8 cellular contexts compared by ENCODE assay signal in the genomic region with DNA sequence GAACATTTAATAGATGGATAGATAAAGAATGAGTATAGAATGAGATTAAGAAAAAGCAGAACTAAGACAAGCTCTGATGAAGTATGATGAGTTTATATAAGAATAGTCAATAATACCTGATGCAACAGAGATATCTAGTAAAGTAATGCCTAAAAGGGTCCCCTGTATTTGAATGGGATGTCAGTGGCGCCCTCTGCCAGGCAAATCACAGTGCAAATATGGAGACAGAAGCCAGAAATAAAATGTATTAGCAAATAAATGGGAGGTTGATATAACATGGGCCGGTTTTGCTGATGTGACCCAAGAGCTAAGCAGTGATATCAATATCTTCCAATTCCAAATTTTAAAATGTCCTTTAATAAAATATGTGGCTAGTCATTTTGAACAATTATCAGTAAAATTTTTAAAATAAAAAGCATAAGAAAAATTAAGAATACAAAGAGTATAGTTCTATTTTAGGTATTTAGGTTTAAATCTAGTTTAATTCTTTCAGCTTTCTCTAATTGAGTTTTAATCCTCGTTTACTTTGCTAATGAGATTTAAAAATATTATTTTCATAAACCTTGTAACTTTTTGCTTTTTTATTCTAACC.
DNase-seq lines count a peak whose midpoint lies in the region; ATAC-seq, FAIRE-seq and TF ChIP-seq lines count a peak whose summit lies in the region.

No MANE protein-coding gene starts in this region.

- H3K4me3 ChIP-seq in AG04449 (ENCODE audit: low read depth, low read length) (no peak overlapping the region), K562 (no peak overlapping the region), right lobe of liver (no peak overlapping the region)

- H3K27me3 ChIP-seq in K562 (ENCODE audit: control insufficient read depth in 2 of 2, insufficient read depth in 2 of 2, low read length in 2 of 2) (no peaks in the 10 kb centered on the region), right lobe of liver (no peaks in the 10 kb centered on the region)

- TSS peak; percentile 4 for BruUV-seq in K562 (replicated peaks; lab: Mats Ljungman, UMichigan)

- TF ChIP-seq RAD21 in K562 (CRISPR knock-in tag; conservative IDR thresholded peaks at IDR 0.05 in 1 of 2, IDR thresholded peaks at IDR 0.05 in 1 of 2): peak; percentile 42 to 47

- POLR2A ChIA-PET in AG04449 (lab: Yijun Ruan, JAX) (no interaction called here), GM10248 (lab: Yijun Ruan, JAX) (no interaction called here), RWPE1 (lab: Yijun Ruan, JAX; ENCODE audit: low non-redundant PET) (interaction anchor here (0.7 kb wide), 1 partner anchor 10 kb away, joined by 3 read pairs; no protein-coding TSS in a partner anchor), K562 (lab: Yijun Ruan, JAX) (interaction anchor here (0.5 to 1.8 kb wide), 3 partner anchors 10 to 1024 kb away, joined by 5 to 7 read pairs (median 6); no protein-coding TSS in a partner anchor)

- no peaks in the 10 kb centered on the region for H4K20me1 ChIP-seq in K562 (replicated peaks; ENCODE audit: control insufficient read depth, insufficient read depth, low read length)

- in situ Hi-C loops in K562 (cut with MboI): no loop called here

- CTCF ChIA-PET in AG04449 (lab: Yijun Ruan, JAX): interaction anchor here (0.7 to 4.3 kb wide), 39 partner anchors 8 to 785 kb away, joined by 3 to 46 read pairs (median 7); partner anchors contain the start of genes ADK and AP3M1
- CTCF ChIA-PET in GM10248 (lab: Yijun Ruan, JAX): interaction anchor here (0.8 to 2.6 kb wide), 12 partner anchors 10 to 63 kb away, joined by 3 to 10 read pairs (median 4); partner anchors contain the start of genes ADK and AP3M1
- CTCF ChIA-PET in RWPE1 (lab: Yijun Ruan, JAX): interaction anchor here (0.6 to 1.3 kb wide), 3 partner anchors 10 to 307 kb away, joined by 3 to 4 read pairs (median 4); no protein-coding TSS in a partner anchor
- CTCF ChIA-PET in K562 (lab: Yijun Ruan, JAX; ENCODE audit: low intra/inter-chr PET ratio): interaction anchor here (0.7 kb wide), 1 partner anchor 354 kb away, joined by 3 read pairs; no protein-coding TSS in a partner anchor

- no peak; the same call in 1 of the 2 replicates for TF ChIP-seq EP300 in K562 (IDR thresholded peaks at IDR 0.05; ENCODE audit: low read length)

- H3K4me2 ChIP-seq in K562 (ENCODE audit: insufficient read depth, low read length): no peak overlapping the region

- 52% methylated on average over 3 of the region's 3 CpGs for WGBS in K562 (ENCODE audit: insufficient coverage, low coverage, missing lambda C conversion rate)
- WGBS in right lobe of liver (ENCODE audit: insufficient coverage, low coverage, low lambda C conversion rate, missing lambda C conversion rate): 41% methylated on average over 3 of the region's 3 CpGs

- no peak overlapping the region for H2AFZ ChIP-seq in K562 (ENCODE audit: low read depth, low read length)

- H3K9ac ChIP-seq in K562 (ENCODE audit: insufficient read depth in 1 of 2, low read depth in 2 of 2, low read length in 2 of 2): no peak overlapping the region

- no peak for FAIRE-seq in K562 (lab: Jason Lieb, UNC)

- peak; percentile 57 for TF ChIP-seq CTCF in AG04449 (IDR thresholded peaks at IDR 0.05; ENCODE audit: insufficient read depth, low read length, missing control alignments)
- peak; percentile 41 for TF ChIP-seq CTCF in GM10248 (IDR thresholded peaks at IDR 0.05; ENCODE audit: control extremely low read depth, extremely low read depth, low read depth, missing control alignments)
- peak; percentile 55 for TF ChIP-seq CTCF in RWPE1 (conservative IDR thresholded peaks at IDR 0.05; ENCODE audit: low read depth)
- peak; percentile 53 to 67 (median 54); a peak in 5 of 6 replicates for TF ChIP-seq CTCF in K562 (IDR thresholded peaks at IDR 0.05 in 2 of 3, conservative IDR thresholded peaks at IDR 0.05 in 1 of 3; ENCODE audit: insufficient read depth in 2 of 3, low read depth in 1 of 3, low read length in 3 of 3)
- TF ChIP-seq CTCF in right lobe of liver (IDR thresholded peaks at IDR 0.05): peak; percentile 36 to 45 (median 40)

- H3K79me2 ChIP-seq in K562 (ENCODE audit: control insufficient read depth, insufficient read depth, low read length): peaks cover 31% of the 10 kb centered on the region

- TF ChIP-seq POLR2A in K562 (conservative IDR thresholded peaks at IDR 0.05) (no peak), right lobe of liver (IDR thresholded peaks at IDR 0.05) (no peak)

- intact Hi-C loops in K562 (cut with micrococcal nuclease) (loop anchor here (1.0 kb wide), 1 partner anchor 64 kb away; no protein-coding TSS in a partner anchor), right lobe of liver (cut with DNase I) (no loop called here)

- ATAC-seq in K562: peak; percentile 77
- peak; percentile 51 to 79 (median 67) for ATAC-seq in right lobe of liver
- ATAC-seq in GM21786 (IDR thresholded peaks at IDR 0.05; ENCODE audit: unreplicated experiment): no peak

- H3K9me1 ChIP-seq in K562 (ENCODE audit: control insufficient read depth, insufficient read depth, low read length): no peaks in the 10 kb centered on the region

- no peaks in the 10 kb centered on the region for H3K4me1 ChIP-seq in K562 (replicated peaks in 1 of 2; ENCODE audit: control insufficient read depth in 2 of 2, insufficient read depth in 2 of 2, low read length in 2 of 2)
- peaks cover 0 to 3% (median 0%) of the 10 kb centered on the region in 4 donors for H3K4me1 ChIP-seq in right lobe of liver

- peaks cover 14% of the 10 kb centered on the region; the same call in 2 of the 3 replicates for H3K36me3 ChIP-seq in K562 (ENCODE audit: control insufficient read depth, insufficient read depth, low read length)
- H3K36me3 ChIP-seq in right lobe of liver: no peaks in the 10 kb centered on the region

- H3K9me3 ChIP-seq in K562 (replicated peaks; ENCODE audit: control insufficient read depth, insufficient read depth, low read depth, low read length): peaks cover 6% of the 10 kb centered on the region
- H3K9me3 ChIP-seq in right lobe of liver: no peaks in the 10 kb centered on the region

- DNase-seq in AG04449 (ENCODE audit: low read depth, low spot score): no peak
- DNase-seq in GM10248 (ENCODE audit: extremely low spot score): peak; percentile 42
- peak; percentile 63 for DNase-seq in RWPE1 (ENCODE audit: low spot score)
- peak; percentile 52 to 54 (median 54) for DNase-seq in K562 (ENCODE audit: extremely low read depth in 1 of 4, low spot score in 3 of 4)
- peak in 1 of 3 donors; percentile 39 for DNase-seq in right lobe of liver
- no peak for DNase-seq in GM19240 (ENCODE audit: insufficient read length, low spot score)
- no peak for DNase-seq in NCI-H187 (lab: John Stamatoyannopoulos, UW)

- no peak overlapping the region for H3K27ac ChIP-seq in RWPE1
- no peak overlapping the region for H3K27ac ChIP-seq in K562 (ENCODE audit: extremely low read depth, low read depth, low read length)
- H3K27ac ChIP-seq in right lobe of liver: no peak overlapping the region

TF ChIP-seq in K562, 482 proteins besides CTCF, POLR2A, EP300 and RAD21:
- TF ChIP-seq MECOM (CRISPR knock-in tag; IDR thresholded peaks at IDR 0.05): no peak
- TF ChIP-seq EP400 (IDR thresholded peaks at IDR 0.05): 0 out of 2 replicates have a peak, but pooled peaks have one; percentile 18
- TF ChIP-seq SMC3 (conservative IDR thresholded peaks at IDR 0.05; ENCODE audit: insufficient read depth, low read depth, low read length): 0 out of 2 replicates have a peak, but pooled peaks have one; percentile 12
- no peak for TF ChIP-seq GATAD2A (IDR thresholded peaks at IDR 0.05)
- TF ChIP-seq NFXL1 (CRISPR knock-in tag; IDR thresholded peaks at IDR 0.05): no peak
- TF ChIP-seq ZNF143 (CRISPR knock-in tag; IDR thresholded peaks at IDR 0.05): no peak
- TF ChIP-seq ARID3A (IDR thresholded peaks at IDR 0.05; ENCODE audit: borderline replicate concordance, low read depth, low read length): peak; percentile 81; the same call in 1 of the 2 replicates
- no peak for TF ChIP-seq SNIP1 (IDR thresholded peaks at IDR 0.05; ENCODE audit: low read depth)
- TF ChIP-seq COPS2 (conservative IDR thresholded peaks at IDR 0.05): no peak
- TF ChIP-seq, protein P1, sequence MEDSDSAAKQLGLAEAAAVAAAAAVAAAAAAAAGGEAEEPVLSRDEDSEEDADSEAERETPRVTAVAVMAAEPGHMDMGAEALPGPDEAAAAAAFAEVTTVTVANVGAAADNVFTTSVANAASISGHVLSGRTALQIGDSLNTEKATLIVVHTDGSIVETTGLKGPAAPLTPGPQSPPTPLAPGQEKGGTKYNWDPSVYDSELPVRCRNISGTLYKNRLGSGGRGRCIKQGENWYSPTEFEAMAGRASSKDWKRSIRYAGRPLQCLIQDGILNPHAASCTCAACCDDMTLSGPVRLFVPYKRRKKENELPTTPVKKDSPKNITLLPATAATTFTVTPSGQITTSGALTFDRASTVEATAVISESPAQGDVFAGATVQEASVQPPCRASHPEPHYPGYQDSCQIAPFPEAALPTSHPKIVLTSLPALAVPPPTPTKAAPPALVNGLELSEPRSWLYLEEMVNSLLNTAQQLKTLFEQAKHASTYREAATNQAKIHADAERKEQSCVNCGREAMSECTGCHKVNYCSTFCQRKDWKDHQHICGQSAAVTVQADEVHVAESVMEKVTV (CRISPR knock-in tag; IDR thresholded peaks at IDR 0.05): 0 out of 2 replicates have a peak, but pooled peaks have one; percentile 15
- TF ChIP-seq THRAP3 (IDR thresholded peaks at IDR 0.05; ENCODE audit: borderline replicate concordance): no peak
- 0 out of 4 replicates have a peak, but pooled peaks of 1 of the 2 experiments have one; percentile 34 for TF ChIP-seq TRIM24 (IDR thresholded peaks at IDR 0.05)
- TF ChIP-seq POLR2H (tag; IDR thresholded peaks at IDR 0.05; ENCODE audit: low read depth): peak; percentile 58
- no peak for TF ChIP-seq ZNF175 (CRISPR knock-in tag; IDR thresholded peaks at IDR 0.05; ENCODE audit: low read depth)
- TF ChIP-seq NR1H2 (CRISPR knock-in tag; IDR thresholded peaks at IDR 0.05): no peak
- no peak for TF ChIP-seq FOXA1 (IDR thresholded peaks at IDR 0.05; ENCODE audit: borderline replicate concordance)
- TF ChIP-seq YBX1 (IDR thresholded peaks at IDR 0.05): no peak

Comparison
In these comparisons a context has a peak if more than half of its experiments do, and no peak if none do; other contexts are left out.
1. DNase-seq: peak in GM10248 (single experiment), RWPE1 (single experiment) and K562 (4 of 4); none in AG04449 (single experiment), GM19240 (single experiment) and NCI-H187 (0 of 2).
2. POLR2A ChIA-PET loops: an anchor here in RWPE1 (0.7 kb wide) and K562 (0.5 to 1.8 kb wide); none called in AG04449 and GM10248.
3. Peak in every context shown above with its lines, with median percentiles within 50 percentile points of each other: CTCF ChIP-seq.